ENCODE assay signal across 8 cellular contexts in the genomic region with DNA sequence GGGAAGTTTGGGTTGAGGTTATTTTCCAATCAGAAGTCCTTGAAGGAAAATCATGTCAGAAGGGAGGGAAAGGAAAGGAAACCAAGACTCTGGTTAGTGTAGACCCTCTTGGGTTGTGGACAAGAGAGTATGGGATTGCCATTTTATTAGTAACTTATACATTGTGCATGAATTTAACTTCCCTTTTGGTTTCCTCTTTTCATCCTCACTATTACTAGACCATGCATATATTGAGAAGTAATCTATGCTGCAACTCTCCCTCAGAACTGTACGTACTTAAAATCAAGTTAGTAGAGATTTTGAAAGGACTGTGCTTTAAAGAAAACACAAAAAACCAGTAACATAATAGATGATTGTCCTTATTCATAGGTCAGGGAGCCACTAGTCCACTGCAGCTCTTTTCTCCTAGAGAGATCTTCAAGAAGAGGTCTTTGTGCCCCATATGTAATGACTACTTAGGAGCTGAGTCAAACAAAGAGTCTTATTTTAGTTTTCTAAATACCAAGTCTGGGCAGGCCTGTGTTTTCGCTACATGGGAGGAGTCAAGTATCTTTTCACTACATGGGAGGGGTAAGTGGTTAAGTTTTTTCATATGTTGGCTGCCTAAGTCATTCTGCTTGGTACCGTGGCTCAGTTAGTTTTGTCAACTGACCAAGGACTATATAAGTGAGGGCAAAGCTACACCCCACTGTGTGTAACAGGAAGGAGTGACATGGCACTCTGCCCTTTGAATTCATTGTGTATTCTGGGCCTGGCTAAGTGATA. TPM values are rescaled to one million over a fixed set of nuclear protein-coding genes. Genes with fewer than 3 reads are reported as not detected.
A peak's percentile ranks its signal among the peaks of the same experiment; 100 is the strongest.
DNase-seq lines count a peak whose midpoint lies in the region; ATAC-seq and TF ChIP-seq lines count a peak whose summit lies in the region.

No MANE protein-coding gene starts in this region.

- peak overlapping the region; percentile 40 for H3K27ac ChIP-seq in lower lobe of right lung

- peaks cover 17% of the 10 kb centered on the region for H3K4me1 ChIP-seq in lower lobe of right lung

- no peaks in the 10 kb centered on the region for H3K27me3 ChIP-seq in lower lobe of right lung (ENCODE audit: low read depth)

- peak; percentile 97 for DNase-seq in LNCaP clone FGC (ENCODE audit: low read depth)
- DNase-seq in lower lobe of right lung = no peak
- DNase-seq in SW 1271 (lab: John Stamatoyannopoulos, UW) = no peak
- DNase-seq in kidney tubule cell (ENCODE audit: low spot score) = no peak
- no peak for DNase-seq in ecto neural progenitor cell (ENCODE audit: low spot score)
- no peak for DNase-seq in stimulated activated CD4-positive, alpha-beta T cell treated with anti-CD3 and anti-CD28 coated beads, Interleukin-4, amount 100 ng/mL, for 24 hours

- H3K4me3 ChIP-seq in LNCaP clone FGC (ENCODE audit: low read depth, low read length) (no peak overlapping the region), lower lobe of right lung (no peak overlapping the region)

- no peak for TF ChIP-seq CTCF in LNCaP clone FGC (IDR thresholded peaks at IDR 0.05; ENCODE audit: control insufficient read depth, extremely low read depth, insufficient read depth)
- no peak for TF ChIP-seq CTCF in lower lobe of right lung (IDR thresholded peaks at IDR 0.05)

- H3K36me3 ChIP-seq in lower lobe of right lung = no peaks in the 10 kb centered on the region

- H3K9me3 ChIP-seq in lower lobe of right lung = no peaks in the 10 kb centered on the region

- intact Hi-C loops in lower lobe of right lung (cut with DNase I) = no loop called here

- peak; percentile 80 for ATAC-seq in GM18508 (IDR thresholded peaks at IDR 0.05; ENCODE audit: insufficient read depth, unreplicated experiment)
- ATAC-seq in GM21717 (IDR thresholded peaks at IDR 0.05; ENCODE audit: unreplicated experiment) = peak; percentile 97
- ATAC-seq in lower lobe of right lung = peak; percentile 84

RNA-seq across cellular contexts. Expression of a gene that starts 25.2 kb away (rescaled TPM):
- total RNA-seq in lower lobe of right lung = 13.1 TPM
